In genomic region chr17:39679521-39680192, GRCh38 we compare ENCODE assay signal across 12 cellular contexts. TPM values are rescaled to one million over a fixed set of nuclear protein-coding genes. Genes with fewer than 3 reads are reported as not detected.
A peak's percentile ranks its signal among the peaks of the same experiment; 100 is the strongest.
DNase-seq lines count a peak whose midpoint lies in the region; ATAC-seq, FAIRE-seq and TF ChIP-seq lines count a peak whose summit lies in the region.
"Had no signal": no experiment of that assay in that cellular context is flagged by ENCODE, and none has a peak within 500 bp of the region (broad histone marks: within the 10 kb centered on the region; RNA-seq: fewer than 3 reads in every experiment).

No MANE protein-coding gene starts in this region.

- no peak overlapping the region for H3K18ac ChIP-seq in IMR-90 (ENCODE audit: low read depth, low read length)

- DNase-seq in IMR-90 (no peak), endodermal cell (no peak), NCI-H2107 treated with DMSO at 0.1 percent for 48 hours (lab: John Stamatoyannopoulos, UW; ENCODE audit: unreplicated experiment) (no peak), H54 (ENCODE audit: insufficient read length, low spot score) (no peak), NCI-H187 treated with DMSO at 0.1 percent for 48 hours (lab: John Stamatoyannopoulos, UW) (no peak)
- DNase-seq in activated CD4-positive, alpha-beta memory T cell treated with anti-CD3 and anti-CD28 coated beads, Interleukin-2, amount 10 ng/mL, durations not matched to agents 7 days and 5 days: peak; percentile 56
- peak; percentile 31 for DNase-seq in stimulated activated CD8-positive, alpha-beta memory T cell treated with anti-CD3 and anti-CD28 coated beads, Interleukin-12 subunit alpha, Interleukin-12 subunit beta, amount 100 ng/mL, for 1 hour (ENCODE audit: low read depth)
- DNase-seq: NCI-H146 had no signal

- no peak overlapping the region for H4K5ac ChIP-seq in IMR-90 (ENCODE audit: low read depth, low read length)

- no peak for FAIRE-seq in H54 (lab: Jason Lieb, UNC)
- FAIRE-seq: astrocyte had no signal

- no peak overlapping the region for H3K14ac ChIP-seq in IMR-90 (replicated peaks; ENCODE audit: low read depth, low read length)

- no peak overlapping the region for H3K4me3 Mint-ChIP-seq in activated CD4-positive, alpha-beta memory T cell treated with anti-CD3 and anti-CD28 coated beads, Interleukin-2, amount 10 ng/mL, durations not matched to agents 7 days and 5 days
- no peak overlapping the region for H3K4me3 Mint-ChIP-seq in endodermal cell

- 100% methylated on average over 1 of the region's 12 CpGs; no CpG with 5 or more reads in 1 of the 2 experiments for WGBS in IMR-90 (ENCODE audit: extremely low coverage in 2 of 2, insufficient read length in 1 of 2), 2 experiments
- WGBS in endodermal cell (ENCODE audit: insufficient coverage in 1 of 2, insufficient read length in 1 of 2), 2 experiments: 85 to 100% methylated on average over 4 to 12 of the region's 12 CpGs

- no TSS peak for BruUV-seq in IMR-90 (replicated peaks; lab: Mats Ljungman, UMichigan)

- no peak overlapping the region for H2BK20ac ChIP-seq in IMR-90 (ENCODE audit: low read depth, low read length)

- H3K4me3 ChIP-seq in IMR-90 (ENCODE audit: insufficient read depth, low read depth, low read length) (no peak overlapping the region), endodermal cell (ENCODE audit: low read length) (no peak overlapping the region)

- ATAC-seq in IMR-90 (ENCODE audit: low read depth) (no peak), GM18868 (IDR thresholded peaks at IDR 0.05; ENCODE audit: unreplicated experiment) (no peak)

- H3K4ac ChIP-seq in IMR-90 (ENCODE audit: low read depth, low read length): no peak overlapping the region

- H3K9ac ChIP-seq in IMR-90 (ENCODE audit: low read depth, low read length) (no peak overlapping the region), endodermal cell (ENCODE audit: extremely low read depth, low read length, poor library complexity, severe bottlenecking) (no peak overlapping the region)

- H3K9me1 ChIP-seq in IMR-90 (ENCODE audit: insufficient read depth, low read length): peaks cover 7% of the 10 kb centered on the region; the same call in 1 of the 2 replicates

- H3K27ac Mint-ChIP-seq in activated CD4-positive, alpha-beta memory T cell treated with anti-CD3 and anti-CD28 coated beads, Interleukin-2, amount 10 ng/mL, durations not matched to agents 7 days and 5 days: peak overlapping the region; percentile 83
- peak overlapping the region; percentile 35 for H3K27ac Mint-ChIP-seq in endodermal cell

- H3K4me1 ChIP-seq in IMR-90 (ENCODE audit: control insufficient read depth, insufficient read depth, low read length) (peaks cover 7% of the 10 kb centered on the region), endodermal cell (ENCODE audit: control insufficient read depth, insufficient read depth, low read length) (no peaks in the 10 kb centered on the region)

- no peak overlapping the region for H2AK5ac ChIP-seq in IMR-90 (ENCODE audit: low read depth, low read length)

- dilution Hi-C loops in IMR-90 (cut with HindIII; ENCODE audit: low sequenced_read_pairs, unreplicated experiment): no loop called here

- H3K4me1 Mint-ChIP-seq in activated CD4-positive, alpha-beta memory T cell treated with anti-CD3 and anti-CD28 coated beads, Interleukin-2, amount 10 ng/mL, durations not matched to agents 7 days and 5 days: peaks cover 59% of the 10 kb centered on the region
- H3K4me1 Mint-ChIP-seq in endodermal cell: peaks cover 21% of the 10 kb centered on the region

- H3K79me1 ChIP-seq in IMR-90 (ENCODE audit: low read depth in 1 of 2, low read length in 2 of 2): no peaks in the 10 kb centered on the region

- H3K27me3 ChIP-seq in IMR-90 (ENCODE audit: control insufficient read depth, insufficient read depth, low read length): no peaks in the 10 kb centered on the region
- H3K27me3 ChIP-seq in endodermal cell (ENCODE audit: control insufficient read depth, insufficient read depth, low read length, poor library complexity, severe bottlenecking): no peaks in the 10 kb centered on the region
- H3K27me3 ChIP-seq: neutrophil had no signal

- H3K27me3 Mint-ChIP-seq in activated CD4-positive, alpha-beta memory T cell treated with anti-CD3 and anti-CD28 coated beads, Interleukin-2, amount 10 ng/mL, durations not matched to agents 7 days and 5 days: no peaks in the 10 kb centered on the region
- no peaks in the 10 kb centered on the region for H3K27me3 Mint-ChIP-seq in endodermal cell (ENCODE audit: insufficient read depth)

- H4K20me1 ChIP-seq in IMR-90 (ENCODE audit: insufficient read depth, low read length): no peaks in the 10 kb centered on the region

- TF ChIP-seq RAD21 in IMR-90 (IDR thresholded peaks at IDR 0.05; ENCODE audit: low read length): no peak

- no peaks in the 10 kb centered on the region for H3K9me3 Mint-ChIP-seq in activated CD4-positive, alpha-beta memory T cell treated with anti-CD3 and anti-CD28 coated beads, Interleukin-2, amount 10 ng/mL, durations not matched to agents 7 days and 5 days
- H3K9me3 Mint-ChIP-seq in endodermal cell: peaks cover 2% of the 10 kb centered on the region

- peak overlapping the region; percentile 8 for H2AK9ac ChIP-seq in IMR-90 (replicated peaks; ENCODE audit: low read depth, low read length, poor library complexity)

- no peak overlapping the region for H2BK120ac ChIP-seq in IMR-90 (ENCODE audit: low read depth, low read length)

- H3K9me3 ChIP-seq in IMR-90 (ENCODE audit: control insufficient read depth, insufficient read depth, low read length): no peaks in the 10 kb centered on the region
- H3K9me3 ChIP-seq in endodermal cell (ENCODE audit: control insufficient read depth, low read length): no peaks in the 10 kb centered on the region
- H3K9me3 ChIP-seq: neutrophil had no signal

- intact Hi-C loops in IMR-90 (cut with micrococcal nuclease): no loop called here

- TF ChIP-seq POLR2A in IMR-90 (IDR thresholded peaks at IDR 0.05; ENCODE audit: low read depth, low read length) (no peak), H54 (IDR thresholded peaks at IDR 0.05; ENCODE audit: low read depth, low read length) (no peak)

- H4K8ac ChIP-seq in IMR-90 (ENCODE audit: low read depth in 2 of 2, low read length in 2 of 2): no peak overlapping the region

- H3K56ac ChIP-seq in IMR-90 (ENCODE audit: extremely low read depth, insufficient read depth, low read length): no peak overlapping the region

- H2BK15ac ChIP-seq in IMR-90 (ENCODE audit: low read depth, low read length): no peak overlapping the region

- no peak overlapping the region for H2BK5ac ChIP-seq in IMR-90 (ENCODE audit: low read depth, low read length, poor library complexity, severe bottlenecking)

- H3K27ac ChIP-seq in IMR-90 (ENCODE audit: insufficient read depth, low read length) (no peak overlapping the region), endodermal cell (ENCODE audit: low read depth, low read length) (no peak overlapping the region)
- H3K27ac ChIP-seq: neutrophil had no signal

- in situ Hi-C loops in IMR-90 (cut with MboI; ENCODE audit: low sequenced_read_pairs): no loop called here

- CTCF ChIA-PET in IMR-90 (lab: Yijun Ruan, JAX): interaction anchor here (1.2 kb wide), 1 partner anchor 11 kb away, joined by 3 read pairs; no protein-coding TSS in a partner anchor
- CTCF ChIA-PET in activated CD4-positive, alpha-beta memory T cell treated with anti-CD3 and anti-CD28 coated beads, Interleukin-2, amount 10 ng/mL, durations not matched to agents 7 days and 5 days (lab: Charles Lee): interaction anchor here (0.8 to 2.6 kb wide), 10 partner anchors 8 to 58 kb away, joined by 3 to 16 read pairs (median 4); partner anchors contain the start of genes MIEN1 and PNMT

- H3K4me2 ChIP-seq in IMR-90 (ENCODE audit: low read depth, low read length): no peak overlapping the region

- peaks cover 14% of the 10 kb centered on the region for H3K36me3 Mint-ChIP-seq in activated CD4-positive, alpha-beta memory T cell treated with anti-CD3 and anti-CD28 coated beads, Interleukin-2, amount 10 ng/mL, durations not matched to agents 7 days and 5 days (ENCODE audit: low read depth)
- peaks cover 48% of the 10 kb centered on the region for H3K36me3 Mint-ChIP-seq in endodermal cell (ENCODE audit: low read depth)

- no peak overlapping the region for H2AFZ ChIP-seq in IMR-90 (replicated peaks; ENCODE audit: low read length, poor library complexity)

- POLR2A ChIA-PET in IMR-90 (lab: Charles Lee; ENCODE audit: unreplicated experiment): no interaction called here
- POLR2A ChIA-PET in activated CD4-positive, alpha-beta memory T cell treated with anti-CD3 and anti-CD28 coated beads, Interleukin-2, amount 10 ng/mL, durations not matched to agents 7 days and 5 days (lab: Charles Lee): interaction anchor here (0.6 to 8.8 kb wide), 5 partner anchors 9 to 360 kb away, joined by 3 to 71 read pairs (median 16); partner anchors contain the start of genes MIEN1, PGAP3 and PNMT

- H3K36me3 ChIP-seq in IMR-90 (ENCODE audit: control insufficient read depth, insufficient read depth, low read length): peaks cover 11% of the 10 kb centered on the region
- H3K36me3 ChIP-seq in endodermal cell (ENCODE audit: control insufficient read depth, insufficient read depth, low read length): peaks cover 5% of the 10 kb centered on the region
- H3K36me3 ChIP-seq: neutrophil had no signal

- no peak overlapping the region for H4K91ac ChIP-seq in IMR-90 (ENCODE audit: insufficient read depth, low read depth, low read length)

- no peak overlapping the region for H3K23ac ChIP-seq in IMR-90 (ENCODE audit: low read depth, low read length)

- TF ChIP-seq CTCF in IMR-90 (conservative IDR thresholded peaks at IDR 0.05; ENCODE audit: low read depth, low read length) (no peak), endodermal cell (conservative IDR thresholded peaks at IDR 0.05) (no peak)

RNA-seq across cellular contexts. Expression of gene PGAP3, which starts 8.2 kb away (rescaled TPM):
- 3.6 and 4.3 TPM in 2 replicates for total RNA-seq in IMR-90 (2012; rRNA removed)
- 9.8 and 10.4 TPM in 2 replicates for polyA plus RNA-seq in IMR-90 (2012; rRNA removed)
- polyA plus RNA-seq in IMR-90 (2012; cell fraction: cytosol; rRNA removed): 7.2 and 13.5 TPM in 2 replicates
- polyA plus RNA-seq in IMR-90 (2012; cell fraction: nucleus; rRNA removed; ENCODE audit: low replicate concordance): 40.4 and 52.8 TPM in 2 replicates
- 10 to 100 TPM; 14.0 to 14.2 TPM for total RNA-seq in activated CD4-positive, alpha-beta memory T cell treated with anti-CD3 and anti-CD28 coated beads, Interleukin-2, amount 10 ng/mL, durations not matched to agents 7 days and 5 days
- total RNA-seq in endodermal cell: 10 to 100 TPM; 22.6 to 29.3 TPM
- 12.2 TPM for polyA plus RNA-seq in endodermal cell (2013, experiment 1 of 2)
- polyA plus RNA-seq in endodermal cell (2013, experiment 2 of 2): 11.0 TPM

RNA-seq across cellular contexts. Expression of gene PNMT, which starts 11.4 kb away (rescaled TPM):
- total RNA-seq in IMR-90 (2012; rRNA removed) (not detected in 2 replicates), endodermal cell (1 to 10 TPM in 1 of 2 donors, under 1 TPM in 1; 0.55 to 1.0 TPM)
- polyA plus RNA-seq in IMR-90 (2012; rRNA removed): not detected in 2 replicates
- polyA plus RNA-seq in IMR-90 (2012; cell fraction: cytosol; rRNA removed): 0.08 TPM in 1 of 2 replicates, not detected in the other
- not detected in 2 replicates for polyA plus RNA-seq in IMR-90 (2012; cell fraction: nucleus; rRNA removed; ENCODE audit: low replicate concordance)
- not detected for total RNA-seq in activated CD4-positive, alpha-beta memory T cell treated with anti-CD3 and anti-CD28 coated beads, Interleukin-2, amount 10 ng/mL, durations not matched to agents 7 days and 5 days
- 0.71 TPM for polyA plus RNA-seq in endodermal cell (2013, experiment 1 of 2)
- 0.37 TPM for polyA plus RNA-seq in endodermal cell (2013, experiment 2 of 2)
- total RNA-seq: glomerular endothelial cell had no signal

RNA-seq across cellular contexts. Expression of gene TCAP, which starts 14.5 kb away (rescaled TPM):
- total RNA-seq in IMR-90 (2012; rRNA removed) (under 0.01 TPM in 2 replicates), endodermal cell (1 to 10 TPM; 1.5 to 1.9 TPM)
- polyA plus RNA-seq in IMR-90 (2012; rRNA removed): 0.21 and 0.26 TPM in 2 replicates
- polyA plus RNA-seq in IMR-90 (2012; cell fraction: cytosol; rRNA removed): 0.03 and 0.09 TPM in 2 replicates
- polyA plus RNA-seq in IMR-90 (2012; cell fraction: nucleus; rRNA removed; ENCODE audit: low replicate concordance): 1.2 and 3.2 TPM in 2 replicates
- total RNA-seq in activated CD4-positive, alpha-beta memory T cell treated with anti-CD3 and anti-CD28 coated beads, Interleukin-2, amount 10 ng/mL, durations not matched to agents 7 days and 5 days: 1 to 10 TPM; 1.3 to 1.5 TPM
- 2.5 TPM for polyA plus RNA-seq in endodermal cell (2013, experiment 1 of 2)
- polyA plus RNA-seq in endodermal cell (2013, experiment 2 of 2): 2.1 TPM

RNA-seq across cellular contexts. Expression of gene ERBB2, which starts 20.2 kb away (rescaled TPM):
- total RNA-seq in IMR-90 (2012; rRNA removed) (26.1 and 28.7 TPM in 2 replicates), endodermal cell (100 to 1,000 TPM; 110 to 133 TPM)
- polyA plus RNA-seq in IMR-90 (2012; rRNA removed): 33.3 and 34.6 TPM in 2 replicates
- 26.4 and 33.2 TPM in 2 replicates for polyA plus RNA-seq in IMR-90 (2012; cell fraction: cytosol; rRNA removed)
- 34.2 and 69.9 TPM in 2 replicates for polyA plus RNA-seq in IMR-90 (2012; cell fraction: nucleus; rRNA removed; ENCODE audit: low replicate concordance)
- 1 to 10 TPM; 5.1 to 6.0 TPM for total RNA-seq in activated CD4-positive, alpha-beta memory T cell treated with anti-CD3 and anti-CD28 coated beads, Interleukin-2, amount 10 ng/mL, durations not matched to agents 7 days and 5 days
- polyA plus RNA-seq in endodermal cell (2013, experiment 1 of 2): 72.5 TPM
- 68.6 TPM for polyA plus RNA-seq in endodermal cell (2013, experiment 2 of 2)

RNA-seq across cellular contexts. Expression of gene STARD3, which starts 42.7 kb away (rescaled TPM):
- total RNA-seq in IMR-90 (2012; rRNA removed) (8.1 and 8.6 TPM in 2 replicates), endodermal cell (10 to 100 TPM; 60.3 to 60.5 TPM)
- 50.4 and 69.2 TPM in 2 replicates for polyA plus RNA-seq in IMR-90 (2012; rRNA removed)
- 35.4 and 66.2 TPM in 2 replicates for polyA plus RNA-seq in IMR-90 (2012; cell fraction: cytosol; rRNA removed)
- polyA plus RNA-seq in IMR-90 (2012; cell fraction: nucleus; rRNA removed; ENCODE audit: low replicate concordance): 141 and 452 TPM in 2 replicates
- 10 to 100 TPM; 72.0 to 73.7 TPM for total RNA-seq in activated CD4-positive, alpha-beta memory T cell treated with anti-CD3 and anti-CD28 coated beads, Interleukin-2, amount 10 ng/mL, durations not matched to agents 7 days and 5 days
- 52.0 TPM for polyA plus RNA-seq in endodermal cell (2013, experiment 1 of 2)
- 54.0 TPM for polyA plus RNA-seq in endodermal cell (2013, experiment 2 of 2)

Comparison
In these comparisons a context has a peak if more than half of its experiments do, and no peak if none do; other contexts are left out.
1. DNase-seq: peak in activated CD4-positive, alpha-beta memory T cell treated with anti-CD3 and anti-CD28 coated beads, Interleukin-2, amount 10 ng/mL, durations not matched to agents 7 days and 5 days (single experiment) and stimulated activated CD8-positive, alpha-beta memory T cell treated with anti-CD3 and anti-CD28 coated beads, Interleukin-12 subunit alpha, Interleukin-12 subunit beta, amount 100 ng/mL, for 1 hour (single experiment); none in IMR-90 (single experiment), endodermal cell (single experiment), NCI-H2107 treated with DMSO at 0.1 percent for 48 hours (single experiment), H54 (single experiment) and NCI-H187 treated with DMSO at 0.1 percent for 48 hours (single experiment).